30 cellular contexts compared by ENCODE assay signal in genomic region chr5:156181656-156182055, GRCh38.
"Had no signal": no experiment of that assay in that cellular context is flagged by ENCODE, and none has a peak within 500 bp of the region (broad histone marks: within the 10 kb centered on the region; RNA-seq: fewer than 3 reads in every experiment).

No MANE protein-coding gene starts in this region.

- H3K4me2 ChIP-seq: smooth muscle cell had no signal

- FAIRE-seq: kidney, pancreas had no signal

- DNase-seq: activated CD4-positive, alpha-beta T cell treated with anti-CD3 and anti-CD28 coated beads for 4 hours; activated CD4-positive, alpha-beta T cell treated with anti-CD3 and anti-CD28 coated beads, Interleukin-2, amount 50 U/mL, for 4 hours; activated CD4-positive, CD25-positive, alpha-beta regulatory T cell; activated naive CD4-positive, alpha-beta T cell; activated T-cell treated with anti-CD3 and anti-CD28 coated beads for 4 hours; activated T-cell treated with anti-CD3 and anti-CD28 coated beads, Interleukin-2, amount 50 U/mL, for 72 hours; aorta; body of pancreas; colonic mucosa; effector CD8-positive, alpha-beta T cell; erythroblast; gastrocnemius medialis; hypothalamus; immature natural killer cell; kidney; left ventricle myocardium superior; naive B cell; pancreas; psoas muscle; stimulated activated CD4-positive, alpha-beta T cell treated with anti-CD3 and anti-CD28 coated beads, Interleukin-1b, Interleukin-23, amount 100 ng/mL, for 48 hours; stimulated activated CD4-positive, alpha-beta T cell treated with anti-CD3 and anti-CD28 coated beads, Interleukin-4, amount 100 ng/mL, for 4 hours; stimulated activated CD8-positive, alpha-beta memory T cell treated with anti-CD3 and anti-CD28 coated beads, Interleukin-4, amount 100 ng/mL, for 48 hours; stimulated activated naive CD8-positive, alpha-beta T cell treated with anti-CD3 and anti-CD28 coated beads, Interleukin-15, amount 100 ng/mL, for 72 hours; T-cell; thyroid gland; upper lobe of left lung had no signal

- H3K4me3 ChIP-seq: body of pancreas, colonic mucosa, gastrocnemius medialis, pancreas, psoas muscle, right atrium auricular region, smooth muscle cell, thyroid gland, upper lobe of left lung had no signal

- ATAC-seq: activated naive CD4-positive, alpha-beta T cell treated with anti-CD3 and anti-CD28 coated beads, Interleukin-2, amount 50 U/mL, for 72 hours; activated T-cell treated with anti-CD3 and anti-CD28 coated beads, Interleukin-2, amount 50 U/mL, for 72 hours; body of pancreas; gastrocnemius medialis; left ventricle myocardium superior; pancreas; psoas muscle; stimulated activated memory B cell treated with anti-CD40 and anti-IgM and Interleukin-4, amounts not matched to agents 10 μg/mL and 1 μg/mL and 100 μg/mL, for 72 hours; stimulated activated naive CD8-positive, alpha-beta T cell treated with anti-CD3 and anti-CD28 coated beads, Interleukin-15, amount 100 ng/mL, for 72 hours; T-cell had no signal

- H3K36me3 ChIP-seq: colonic mucosa, gastrocnemius medialis, pancreas, right atrium auricular region, thyroid gland, upper lobe of left lung had no signal

- H3K9me3 ChIP-seq: body of pancreas, colonic mucosa, gastrocnemius medialis, pancreas, psoas muscle, thyroid gland, upper lobe of left lung had no signal

- H3K4me1 ChIP-seq: body of pancreas, colonic mucosa, gastrocnemius medialis, pancreas, psoas muscle, right atrium auricular region, upper lobe of left lung had no signal

- H3K27ac ChIP-seq: body of pancreas, colonic mucosa, gastrocnemius medialis, pancreas, psoas muscle, right atrium auricular region, thyroid gland, upper lobe of left lung had no signal

- H3K27me3 ChIP-seq: body of pancreas, colonic mucosa, gastrocnemius medialis, right atrium auricular region, thyroid gland, upper lobe of left lung had no signal
